11 cellular contexts compared by ENCODE assay signal in genomic region chr2:178114462-178114861, GRCh38. TPM values are rescaled to one million over a fixed set of nuclear protein-coding genes. Genes with fewer than 3 reads are reported as not detected.
DNase-seq lines count a peak whose midpoint lies in the region; ATAC-seq and TF ChIP-seq lines count a peak whose summit lies in the region.
"Had no signal": no experiment of that assay in that cellular context is flagged by ENCODE, and none has a peak within 500 bp of the region (broad histone marks: within the 10 kb centered on the region; RNA-seq: fewer than 3 reads in every experiment).

No MANE protein-coding gene starts in this region.

- no peaks in the 10 kb centered on the region for H3K36me3 ChIP-seq in breast epithelium

- peaks cover 0 to 1% of the 10 kb centered on the region in 2 donors for H3K9me3 Mint-ChIP-seq in activated T-cell treated with anti-CD3 and anti-CD28 coated beads, Interleukin-2, amount 50 U/mL, for 72 hours
- H3K9me3 Mint-ChIP-seq in IgD-negative memory B cell = no peaks in the 10 kb centered on the region
- no peaks in the 10 kb centered on the region for H3K9me3 Mint-ChIP-seq in neural crest cell

- TF ChIP-seq CTCF in neural crest cell (conservative IDR thresholded peaks at IDR 0.05) (no peak), breast epithelium (IDR thresholded peaks at IDR 0.05) (no peak)

- peak overlapping the region; percentile 78 to 95 for H3K4me3 Mint-ChIP-seq in activated T-cell treated with anti-CD3 and anti-CD28 coated beads, Interleukin-2, amount 50 U/mL, for 72 hours
- H3K4me3 Mint-ChIP-seq in IgD-negative memory B cell (peak overlapping the region in 3 of 4 donors; percentile 32 to 88 (median 65)), neural crest cell (peak overlapping the region; percentile 97)

- peaks cover 26% of the 10 kb centered on the region for H3K4me1 Mint-ChIP-seq in activated T-cell treated with anti-CD3 and anti-CD28 coated beads, Interleukin-2, amount 50 U/mL, for 72 hours (ENCODE audit: low read depth)
- peaks cover 20 to 34% (median 24%) of the 10 kb centered on the region in 3 donors for H3K4me1 Mint-ChIP-seq in IgD-negative memory B cell
- peaks cover 16% of the 10 kb centered on the region for H3K4me1 Mint-ChIP-seq in neural crest cell

- TF ChIP-seq POLR2A in breast epithelium (IDR thresholded peaks at IDR 0.05) = no peak

- no peak overlapping the region for H3K27ac ChIP-seq in breast epithelium

- peak overlapping the region; percentile 96 for H3K27ac Mint-ChIP-seq in activated T-cell treated with anti-CD3 and anti-CD28 coated beads, Interleukin-2, amount 50 U/mL, for 72 hours
- H3K27ac Mint-ChIP-seq in IgD-negative memory B cell = peak overlapping the region in 2 of 3 donors; percentile 50 to 71
- no peak overlapping the region for H3K27ac Mint-ChIP-seq in neural crest cell (ENCODE audit: unreplicated experiment)

- ATAC-seq in activated T-cell treated with anti-CD3 and anti-CD28 coated beads, Interleukin-2, amount 50 U/mL, for 72 hours (replicated peaks in 1 of 2) = no peak
- ATAC-seq in HG02642 (IDR thresholded peaks at IDR 0.05; ENCODE audit: poor library complexity, unreplicated experiment) = peak; percentile 35
- ATAC-seq: K562 had no signal

- intact Hi-C loops in breast epithelium (cut with DNase I; ENCODE audit: low total_unique reads) = no loop called here

- H3K4me3 ChIP-seq in breast epithelium = no peak overlapping the region
- H3K4me3 ChIP-seq: K562 had no signal

- peaks cover 1 to 3% of the 10 kb centered on the region in 2 donors for H3K36me3 Mint-ChIP-seq in activated T-cell treated with anti-CD3 and anti-CD28 coated beads, Interleukin-2, amount 50 U/mL, for 72 hours (ENCODE audit: insufficient read depth in 2 of 2)
- H3K36me3 Mint-ChIP-seq in IgD-negative memory B cell (peaks cover 2% of the 10 kb centered on the region), neural crest cell (ENCODE audit: low read depth) (no peaks in the 10 kb centered on the region)

- no peaks in the 10 kb centered on the region for H3K4me1 ChIP-seq in breast epithelium

- no peaks in the 10 kb centered on the region for H3K27me3 Mint-ChIP-seq in activated T-cell treated with anti-CD3 and anti-CD28 coated beads, Interleukin-2, amount 50 U/mL, for 72 hours (ENCODE audit: low read depth)
- H3K27me3 Mint-ChIP-seq in IgD-negative memory B cell (no peaks in the 10 kb centered on the region), neural crest cell (ENCODE audit: low read depth) (no peaks in the 10 kb centered on the region)

- no peaks in the 10 kb centered on the region for H3K9me3 ChIP-seq in breast epithelium

- no peaks in the 10 kb centered on the region for H3K27me3 ChIP-seq in breast epithelium

- DNase-seq in activated T-cell treated with anti-CD3 and anti-CD28 coated beads, Interleukin-2, amount 50 U/mL, for 72 hours = no peak
- DNase-seq in activated T-cell treated with anti-CD3 and anti-CD28 coated beads, Interleukin-2, amount 50 U/mL, for 1 hour = no peak
- DNase-seq in neural crest cell (ENCODE audit: low read depth, low spot score) (no peak), NCI-H2227 treated with DMSO at 0.1 percent for 48 hours (lab: John Stamatoyannopoulos, UW) (no peak), breast epithelium (ENCODE audit: low spot score in 2 of 2) (no peak), GM03348 (ENCODE audit: low spot score) (no peak)
- DNase-seq: activated CD8-positive, alpha-beta memory T cell treated with anti-CD3 and anti-CD28 coated beads for 24 hours; posterior cingulate gyrus had no signal

RNA-seq across cellular contexts. Expression of gene RBM45, which starts 2.2 kb away (rescaled TPM):
- total RNA-seq in activated T-cell treated with anti-CD3 and anti-CD28 coated beads, Interleukin-2, amount 50 U/mL, for 72 hours = 10 to 100 TPM; 10.5 to 10.8 TPM
- polyA plus RNA-seq in IgD-negative memory B cell = 8.3 TPM
- total RNA-seq in neural crest cell = 15.9 and 16.7 TPM in 2 replicates
- 10 to 100 TPM; 12.8 to 18.1 (median 15.4) TPM for total RNA-seq in breast epithelium

RNA-seq across cellular contexts. Expression of gene PDE11A, which starts 41.9 kb away (rescaled TPM):
- total RNA-seq in activated T-cell treated with anti-CD3 and anti-CD28 coated beads, Interleukin-2, amount 50 U/mL, for 72 hours = not detected
- polyA plus RNA-seq in IgD-negative memory B cell = not detected
- 0.23 and 0.28 TPM in 2 replicates for total RNA-seq in neural crest cell
- total RNA-seq in breast epithelium = 1 to 10 TPM in 2 of 3 donors, under 1 TPM in 1; 0.96 to 2.3 (median 2.2) TPM
